In genomic region chr17:66547170-66547865, GRCh38 we compare ENCODE assay signal across 10 cellular contexts.
DNase-seq lines count a peak whose midpoint lies in the region; ATAC-seq and TF ChIP-seq lines count a peak whose summit lies in the region.
"Had no signal": no experiment of that assay in that cellular context is flagged by ENCODE, and none has a peak within 500 bp of the region (broad histone marks: within the 10 kb centered on the region; RNA-seq: fewer than 3 reads in every experiment).

No MANE protein-coding gene starts in this region.

- peak; percentile 70 to 75 for ATAC-seq in activated CD4-positive, CD25-positive, alpha-beta regulatory T cell treated with anti-CD3 and anti-CD28 coated beads, Interleukin-2, amount 50 U/mL, for 24 hours
- ATAC-seq in central memory CD8-positive, alpha-beta T cell (replicated peaks; ENCODE audit: extremely low read depth, poor library complexity, severe bottlenecking): no peak

- TF ChIP-seq CTCF in osteocyte (IDR thresholded peaks at IDR 0.05) (no peak), tibial nerve (IDR thresholded peaks at IDR 0.05) (no peak)

- H3K4me3 ChIP-seq in SJSA1 (no peak overlapping the region), tibial nerve (no peak overlapping the region)

- H3K4me1 ChIP-seq in SJSA1 (replicated peaks) (peaks cover 88% of the 10 kb centered on the region), tibial nerve (peaks cover 0 to 62% (median 23%) of the 10 kb centered on the region in 4 donors)

- DNase-seq in activated CD4-positive, CD25-positive, alpha-beta regulatory T cell treated with anti-CD3 and anti-CD28 coated beads, Interleukin-2, amount 50 U/mL, for 72 hours: no peak
- DNase-seq in SJSA1 (ENCODE audit: low read depth in 1 of 2, low spot score in 2 of 2) (no peak), osteocyte (ENCODE audit: extremely low spot score, unreplicated experiment) (no peak), ecto neural progenitor cell (ENCODE audit: low spot score) (no peak), activated gamma-delta T cell (lab: John Stamatoyannopoulos, UW) (no peak), tibial nerve (ENCODE audit: low spot score in 2 of 2) (no peak)
- no peak for DNase-seq in central memory CD8-positive, alpha-beta T cell (ENCODE audit: low spot score in 2 of 2)
- DNase-seq: NCI-H1092 treated with DMSO at 0.1 percent for 48 hours, NCI-H69 had no signal

- no peaks in the 10 kb centered on the region for H3K9me3 Mint-ChIP-seq in central memory CD8-positive, alpha-beta T cell
- H3K9me3 Mint-ChIP-seq in osteocyte (ENCODE audit: unreplicated experiment): peaks cover 9% of the 10 kb centered on the region

- 82 to 87% methylated on average over 3 of the region's 3 CpGs for WGBS in tibial nerve, 2 donors

- no peaks in the 10 kb centered on the region for H3K27me3 ChIP-seq in SJSA1 (replicated peaks)
- H3K27me3 ChIP-seq in tibial nerve: no peaks in the 10 kb centered on the region

- peak overlapping the region; percentile 96 for H3K27ac ChIP-seq in SJSA1
- H3K27ac ChIP-seq in tibial nerve: peak overlapping the region in 2 of 4 donors; percentile 52 to 61

- H3K36me3 ChIP-seq in SJSA1: no peaks in the 10 kb centered on the region
- no peaks in the 10 kb centered on the region for H3K36me3 ChIP-seq in tibial nerve

- H3K4me1 Mint-ChIP-seq in central memory CD8-positive, alpha-beta T cell: peaks cover 31% of the 10 kb centered on the region
- H3K4me1 Mint-ChIP-seq in osteocyte (ENCODE audit: unreplicated experiment): peaks cover 79% of the 10 kb centered on the region

- no peaks in the 10 kb centered on the region for H3K27me3 Mint-ChIP-seq in central memory CD8-positive, alpha-beta T cell
- H3K27me3 Mint-ChIP-seq in osteocyte (ENCODE audit: unreplicated experiment): no peaks in the 10 kb centered on the region

- no peak for TF ChIP-seq EP300 in tibial nerve (IDR thresholded peaks at IDR 0.05)

- no peaks in the 10 kb centered on the region for H3K36me3 Mint-ChIP-seq in central memory CD8-positive, alpha-beta T cell (ENCODE audit: insufficient read depth)
- peaks cover 13% of the 10 kb centered on the region for H3K36me3 Mint-ChIP-seq in osteocyte (ENCODE audit: unreplicated experiment)

- peak overlapping the region; percentile 35 for H3K27ac Mint-ChIP-seq in central memory CD8-positive, alpha-beta T cell (ENCODE audit: low read depth)
- H3K27ac Mint-ChIP-seq in osteocyte (ENCODE audit: unreplicated experiment): peak overlapping the region; percentile 94

- no peaks in the 10 kb centered on the region for H3K9me3 ChIP-seq in SJSA1 (replicated peaks)
- peaks cover 0 to 8% (median 0%) of the 10 kb centered on the region in 4 donors for H3K9me3 ChIP-seq in tibial nerve

- TF ChIP-seq POLR2A in tibial nerve (IDR thresholded peaks at IDR 0.05): no peak

- H3K4me3 Mint-ChIP-seq in central memory CD8-positive, alpha-beta T cell: peak overlapping the region; percentile 20
- H3K4me3 Mint-ChIP-seq in osteocyte (ENCODE audit: unreplicated experiment): no peak overlapping the region
